ENCODE assay signal across 35 cellular contexts in genomic region chr2:236740506-236740905, GRCh38.
"Had no signal": no experiment of that assay in that cellular context is flagged by ENCODE, and none has a peak within 500 bp of the region (broad histone marks: within the 10 kb centered on the region; RNA-seq: fewer than 3 reads in every experiment).

No MANE protein-coding gene starts in this region.

- H3K9me3 Mint-ChIP-seq: activated CD8-positive, alpha-beta T cell treated with anti-CD3 and anti-CD28 coated beads for 36 hours; activated naive CD4-positive, alpha-beta T cell treated with anti-CD3 and anti-CD28 coated beads for 36 hours; activated T-cell treated with anti-CD3 and anti-CD28 coated beads, Interleukin-2, amount 50 U/mL, for 4 hours; activated T-helper 1 cell treated with anti-CD3 and anti-CD28 coated beads, Interleukin-12 subunit alpha, Interleukin-12 subunit beta, Interleukin-2, Interleukin-4 antibody, amounts not matched to agents 30 ng/mL and 10 ng/mL and 1 ng/mL, durations not matched to agents 14 hours and 24 hours and 36 hours; T-helper 1 cell treated with Interleukin-12 subunit alpha and Interleukin-12 subunit beta and Interleukin-4 antibody, amounts not matched to agents 30 μg/mL and 1 μg/mL, for 36 hours; T-helper 2 cell treated with Interferon-gamma antibody and Interleukin-4, amounts not matched to agents 5 μg/mL and 100 μg/mL, for 36 hours had no signal

- H3K27ac ChIP-seq: adrenal gland, body of pancreas, breast epithelium, Peyer's patch, SJSA1 had no signal

- H3K9me3 ChIP-seq: adrenal gland, body of pancreas, breast epithelium, Peyer's patch, SJSA1, SK-N-SH had no signal

- H3K4me2 ChIP-seq: SK-N-SH had no signal

- H3K36me3 ChIP-seq: adrenal gland, breast epithelium, MG63, Peyer's patch, SJSA1 had no signal

- DNase-seq: activated CD4-positive, alpha-beta T cell treated with anti-CD3 and anti-CD28 coated beads for 4 hours; activated CD4-positive, alpha-beta T cell treated with anti-CD3 and anti-CD28 coated beads, Interleukin-2, amount 50 U/mL, for 4 hours; activated CD4-positive, CD25-positive, alpha-beta regulatory T cell treated with anti-CD3 and anti-CD28 coated beads, Interleukin-2, amount 50 U/mL, for 72 hours; activated CD8-positive, alpha-beta T cell treated with anti-CD3 and anti-CD28 coated beads for 36 hours; activated gamma-delta T cell treated with Interleukin-2 at 50 U/mL for 16 hours; activated naive CD4-positive, alpha-beta T cell treated with anti-CD3 and anti-CD28 coated beads for 36 hours; activated T-cell treated with anti-CD3 and anti-CD28 coated beads for 4 hours; activated T-cell treated with anti-CD3 and anti-CD28 coated beads, Interleukin-2, amount 50 U/mL, for 4 hours; body of pancreas; Kasumi-1; KG1; MG63; NCI-H1048; NCI-H1105 treated with DMSO at 0.1 percent for 48 hours; NCI-H146; NCI-H1930; NCI-H2081 treated with DMSO at 0.1 percent for 48 hours; NCI-H2171; NCI-H510A; NCI-H526; NCI-H748 treated with DMSO at 0.1 percent for 48 hours; NK-92 treated with Interleukin-12 subunit alpha and Interleukin-12 subunit beta, amount 100 ng/mL, for 24 hours; PC-3; Peyer's patch; RPMI8226; SHP77 treated with DMSO at 0.1 percent for 48 hours; SK-N-SH had no signal

- H3K4me3 Mint-ChIP-seq: activated CD8-positive, alpha-beta T cell treated with anti-CD3 and anti-CD28 coated beads for 36 hours; activated naive CD4-positive, alpha-beta T cell treated with anti-CD3 and anti-CD28 coated beads for 36 hours; activated T-cell treated with anti-CD3 and anti-CD28 coated beads, Interleukin-2, amount 50 U/mL, for 4 hours; activated T-helper 1 cell treated with anti-CD3 and anti-CD28 coated beads, Interleukin-12 subunit alpha, Interleukin-12 subunit beta, Interleukin-2, Interleukin-4 antibody, amounts not matched to agents 30 ng/mL and 10 ng/mL and 1 ng/mL, durations not matched to agents 14 hours and 24 hours and 36 hours; T-helper 1 cell treated with Interleukin-12 subunit alpha and Interleukin-12 subunit beta and Interleukin-4 antibody, amounts not matched to agents 30 μg/mL and 1 μg/mL, for 36 hours; T-helper 2 cell treated with Interferon-gamma antibody and Interleukin-4, amounts not matched to agents 5 μg/mL and 100 μg/mL, for 36 hours; WTC11 had no signal

- H3K4me1 ChIP-seq: adrenal gland, body of pancreas, breast epithelium, Peyer's patch had no signal

- H3K9ac ChIP-seq: SK-N-SH had no signal

- H3K36me3 Mint-ChIP-seq: activated naive CD4-positive, alpha-beta T cell treated with anti-CD3 and anti-CD28 coated beads, Interleukin-2, amount 50 U/mL, for 72 hours; WTC11 had no signal

- H3K27me3 ChIP-seq: adrenal gland, body of pancreas, breast epithelium, MG63, Peyer's patch, SJSA1 had no signal

- H3K27ac Mint-ChIP-seq: activated CD8-positive, alpha-beta T cell treated with anti-CD3 and anti-CD28 coated beads for 36 hours; activated naive CD4-positive, alpha-beta T cell treated with anti-CD3 and anti-CD28 coated beads for 36 hours; activated naive CD4-positive, alpha-beta T cell treated with anti-CD3 and anti-CD28 coated beads, Interleukin-2, amount 50 U/mL, for 72 hours; activated T-helper 1 cell treated with anti-CD3 and anti-CD28 coated beads, Interleukin-12 subunit alpha, Interleukin-12 subunit beta, Interleukin-2, Interleukin-4 antibody, amounts not matched to agents 30 ng/mL and 10 ng/mL and 1 ng/mL, durations not matched to agents 14 hours and 24 hours and 36 hours; T-helper 1 cell treated with Interleukin-12 subunit alpha and Interleukin-12 subunit beta and Interleukin-4 antibody, amounts not matched to agents 30 μg/mL and 1 μg/mL, for 36 hours; T-helper 2 cell treated with Interferon-gamma antibody and Interleukin-4, amounts not matched to agents 5 μg/mL and 100 μg/mL, for 36 hours; WTC11 had no signal

- H3K4me3 ChIP-seq: adrenal gland, body of pancreas, breast epithelium, MG63, Peyer's patch, SJSA1 had no signal
